24 cellular contexts compared by ENCODE assay signal in genomic region chr10:112774210-112774609, GRCh38.
"Had no signal": no experiment of that assay in that cellular context is flagged by ENCODE, and none has a peak within 500 bp of the region (broad histone marks: within the 10 kb centered on the region; RNA-seq: fewer than 3 reads in every experiment).

No MANE protein-coding gene starts in this region.

- DNase-seq: immature natural killer cell; kidney; left ventricle myocardium inferior; mesendoderm; naive B cell; natural killer cell; ovary; retina; right cardiac atrium; sigmoid colon; stimulated activated CD4-positive, alpha-beta T cell treated with anti-CD3 and anti-CD28 coated beads, Interleukin-1b, Interleukin-23, amount 100 ng/mL, for 48 hours; stimulated activated CD4-positive, alpha-beta T cell treated with anti-CD3 and anti-CD28 coated beads, Interleukin-2, amount 100 ng/mL, for 48 hours; stimulated activated CD4-positive, alpha-beta T cell treated with anti-CD3 and anti-CD28 coated beads, Interleukin-4, amount 100 ng/mL, for 4 hours; stimulated activated CD8-positive, alpha-beta memory T cell treated with anti-CD3 and anti-CD28 coated beads, Interleukin-4, amount 100 ng/mL, for 48 hours; stimulated activated naive CD4-positive, alpha-beta T cell treated with Interleukin-2 at 50 U/mL for 16 hours; stimulated activated naive CD8-positive, alpha-beta T cell treated with anti-CD3 and anti-CD28 coated beads, Interleukin-15, amount 100 ng/mL, for 72 hours; upper lobe of left lung had no signal

- H3K27ac Mint-ChIP-seq: mesothelial cell of epicardium; natural killer cell; stimulated activated memory B cell treated with anti-CD40 and anti-IgM and Interleukin-4, amounts not matched to agents 10 μg/mL and 1 μg/mL and 100 μg/mL, for 72 hours had no signal

- H3K36me3 ChIP-seq: left ventricle myocardium inferior, ovary, prostate gland, sigmoid colon, tibial nerve, upper lobe of left lung, vagina had no signal

- H3K9me3 Mint-ChIP-seq: immature natural killer cell; natural killer cell; stimulated activated memory B cell treated with anti-CD40 and anti-IgM and Interleukin-4, amounts not matched to agents 10 μg/mL and 1 μg/mL and 100 μg/mL, for 72 hours; stimulated activated naive CD8-positive, alpha-beta T cell treated with anti-CD3 and anti-CD28 coated beads, Interleukin-15, amount 100 ng/mL, for 72 hours had no signal

- H3K4me1 Mint-ChIP-seq: naive B cell; stimulated activated memory B cell treated with anti-CD40 and anti-IgM and Interleukin-4, amounts not matched to agents 10 μg/mL and 1 μg/mL and 100 μg/mL, for 72 hours; stimulated activated naive CD8-positive, alpha-beta T cell treated with anti-CD3 and anti-CD28 coated beads, Interleukin-15, amount 100 ng/mL, for 72 hours had no signal

- H3K4me1 ChIP-seq: left ventricle myocardium inferior, prostate gland had no signal

- H3K27me3 Mint-ChIP-seq: naive B cell; stimulated activated memory B cell treated with anti-CD40 and anti-IgM and Interleukin-4, amounts not matched to agents 10 μg/mL and 1 μg/mL and 100 μg/mL, for 72 hours; stimulated activated naive CD8-positive, alpha-beta T cell treated with anti-CD3 and anti-CD28 coated beads, Interleukin-15, amount 100 ng/mL, for 72 hours had no signal

- H3K4me3 ChIP-seq: left ventricle myocardium inferior, lung, ovary, prostate gland, sigmoid colon, smooth muscle cell, tibial nerve, upper lobe of left lung, vagina had no signal

- H3K27ac ChIP-seq: left ventricle myocardium inferior, ovary, prostate gland, sigmoid colon, tibial nerve, upper lobe of left lung, vagina had no signal

- H3K27me3 ChIP-seq: ovary, sigmoid colon, tibial nerve, upper lobe of left lung, vagina had no signal

- ATAC-seq: natural killer cell; right cardiac atrium; stimulated activated memory B cell treated with anti-CD40 and anti-IgM and Interleukin-4, amounts not matched to agents 10 μg/mL and 1 μg/mL and 100 μg/mL, for 72 hours; stimulated activated naive CD8-positive, alpha-beta T cell treated with anti-CD3 and anti-CD28 coated beads, Interleukin-15, amount 100 ng/mL, for 72 hours had no signal

- H3K4me2 ChIP-seq: smooth muscle cell had no signal

- H3K36me3 Mint-ChIP-seq: natural killer cell had no signal

- H3K4me3 Mint-ChIP-seq: immature natural killer cell; mesothelial cell of epicardium; naive B cell; natural killer cell; stimulated activated memory B cell treated with anti-CD40 and anti-IgM and Interleukin-4, amounts not matched to agents 10 μg/mL and 1 μg/mL and 100 μg/mL, for 72 hours; stimulated activated naive CD8-positive, alpha-beta T cell treated with anti-CD3 and anti-CD28 coated beads, Interleukin-15, amount 100 ng/mL, for 72 hours had no signal

- H3K9me3 ChIP-seq: left ventricle myocardium inferior, ovary, prostate gland, sigmoid colon, tibial nerve, upper lobe of left lung, vagina had no signal
